15 cellular contexts compared by ENCODE assay signal in the genomic region with DNA sequence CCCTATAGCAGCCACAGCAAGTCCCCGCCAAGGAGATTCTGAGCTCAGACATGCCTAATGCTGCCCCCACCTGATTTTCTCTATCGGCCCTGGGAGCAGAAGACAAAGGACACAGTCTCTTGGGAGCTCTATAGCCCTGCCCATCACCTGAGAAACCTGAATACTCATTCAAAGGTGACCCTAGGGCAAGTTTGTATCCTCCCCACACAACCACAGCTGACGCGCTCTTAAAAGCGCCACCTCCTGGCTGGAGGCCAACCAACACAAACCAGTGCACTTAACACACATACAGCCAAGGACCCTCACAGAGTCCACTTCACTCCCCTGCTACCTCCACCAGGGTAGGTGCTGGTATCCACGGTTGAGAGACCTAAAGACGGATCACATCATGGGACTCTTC. TPM values are rescaled to one million over a fixed set of nuclear protein-coding genes. Genes with fewer than 3 reads are reported as not detected.
A peak's percentile ranks its signal among the peaks of the same experiment; 100 is the strongest.
DNase-seq lines count a peak whose midpoint lies in the region; ATAC-seq, FAIRE-seq and TF ChIP-seq lines count a peak whose summit lies in the region.
"Had no signal": no experiment of that assay in that cellular context is flagged by ENCODE, and none has a peak within 500 bp of the region (broad histone marks: within the 10 kb centered on the region; RNA-seq: fewer than 3 reads in every experiment).

No MANE protein-coding gene starts in this region.

- no peaks in the 10 kb centered on the region for H3K9me3 Mint-ChIP-seq in activated T-helper 17 cell treated with anti-CD3 and anti-CD28 coated beads, Interleukin-2, amount 50 U/mL, for 72 hours

- FAIRE-seq in GM12878 (lab: Jason Lieb, UNC) = no peak

- 0 out of 4 replicates have a peak, but pooled peaks cover 0 to 2% of the 10 kb centered on the region in 2 experiments for H3K27me3 ChIP-seq in GM12878 (replicated peaks in 1 of 2; ENCODE audit: control insufficient read depth in 2 of 2, insufficient read depth in 2 of 2, low read length in 1 of 2)
- H3K27me3 ChIP-seq in testis = no peaks in the 10 kb centered on the region
- H3K27me3 ChIP-seq in lower lobe of right lung (ENCODE audit: low read depth) = peaks cover 18% of the 10 kb centered on the region

- ATAC-seq in GM12878 (no peak), lower lobe of right lung (no peak)
- no peak for ATAC-seq in activated T-helper 17 cell treated with anti-CD3 and anti-CD28 coated beads, Interleukin-2, amount 50 U/mL, for 72 hours (replicated peaks)
- ATAC-seq: gastroesophageal sphincter had no signal

- no TSS peak for BruUV-seq in GM12878 (replicated peaks; lab: Mats Ljungman, UMichigan)

- H3K4me2 ChIP-seq in GM12878 (ENCODE audit: control insufficient read depth, insufficient read depth) = no peak overlapping the region

- H3K36me3 ChIP-seq in GM12878 (ENCODE audit: control insufficient read depth in 2 of 2, insufficient read depth in 2 of 2, low read length in 1 of 2) = no peaks in the 10 kb centered on the region
- no peaks in the 10 kb centered on the region for H3K36me3 ChIP-seq in testis (ENCODE audit: low read depth, missing control alignments)
- no peaks in the 10 kb centered on the region for H3K36me3 ChIP-seq in lower lobe of right lung
- H3K36me3 ChIP-seq: gastroesophageal sphincter, left ventricle myocardium inferior had no signal

- no peak overlapping the region for H3K4me3 Mint-ChIP-seq in activated T-helper 17 cell treated with anti-CD3 and anti-CD28 coated beads, Interleukin-2, amount 50 U/mL, for 72 hours
- H3K4me3 Mint-ChIP-seq: activated T-cell treated with anti-CD3 and anti-CD28 coated beads, Interleukin-2, amount 50 U/mL, for 24 hours; nephron had no signal

- RAD21 ChIA-PET in GM12878 (lab: Charles Lee; ENCODE audit: unreplicated experiment) = interaction anchor here (0.9 kb wide), 1 partner anchor 21 kb away, joined by 4 read pairs; no protein-coding TSS in a partner anchor

- no peak overlapping the region for H3K27ac Mint-ChIP-seq in activated T-helper 17 cell treated with anti-CD3 and anti-CD28 coated beads, Interleukin-2, amount 50 U/mL, for 72 hours
- H3K27ac Mint-ChIP-seq: activated T-cell treated with anti-CD3 and anti-CD28 coated beads, Interleukin-2, amount 50 U/mL, for 24 hours; CD14-positive monocyte; nephron had no signal

- H2AFZ ChIP-seq in GM12878 (ENCODE audit: control insufficient read depth, low read depth, low read length) = no peak overlapping the region

- H3K4me3 ChIP-seq in GM12878 (no peak overlapping the region), testis (no peak overlapping the region), lower lobe of right lung (no peak overlapping the region)
- H3K4me3 ChIP-seq: gastroesophageal sphincter, left ventricle myocardium inferior had no signal

- intact Hi-C loops in GM12878 (cut with micrococcal nuclease; ENCODE audit: unreplicated experiment) (no loop called here), testis (cut with DNase I; ENCODE audit: low total_unique reads) (no loop called here), lower lobe of right lung (cut with DNase I) (no loop called here)

- H3K27me3 Mint-ChIP-seq in activated T-helper 17 cell treated with anti-CD3 and anti-CD28 coated beads, Interleukin-2, amount 50 U/mL, for 72 hours = peaks cover 69% of the 10 kb centered on the region

- CTCF ChIA-PET in GM12878 (lab: Yijun Ruan, JAX) = interaction anchor here (0.5 to 2.0 kb wide), 5 partner anchors 8 to 216 kb away, joined by 3 to 11 read pairs (median 5); no protein-coding TSS in a partner anchor

- in situ Hi-C loops in KBM-7 (cut with MboI; ENCODE audit: low pct_unique_long_range_greater_than_20kb, low sequenced_read_pairs) = no loop called here
- in situ Hi-C loops in GM12878 (cut with MboI) = no loop called here

- TF ChIP-seq CTCF in GM12878 (IDR thresholded peaks at IDR 0.05 in 2 of 3, conservative IDR thresholded peaks at IDR 0.05 in 1 of 3; ENCODE audit: control insufficient read depth in 2 of 3, extremely low read depth in 1 of 3, insufficient read depth in 1 of 3, low read depth in 3 of 3, low read length in 3 of 3) (peak; percentile 22 to 33 (median 23); a peak in 2 of 6 replicates), testis (IDR thresholded peaks at IDR 0.05) (no peak), lower lobe of right lung (IDR thresholded peaks at IDR 0.05) (no peak)

- no peaks in the 10 kb centered on the region for H3K36me3 Mint-ChIP-seq in activated T-helper 17 cell treated with anti-CD3 and anti-CD28 coated beads, Interleukin-2, amount 50 U/mL, for 72 hours (ENCODE audit: low read depth)
- H3K36me3 Mint-ChIP-seq: CD14-positive monocyte had no signal

- TF ChIP-seq POLR2A in GM12878 (IDR thresholded peaks at IDR 0.05; ENCODE audit: low read depth, low read length) = no peak
- no peak for TF ChIP-seq POLR2A in testis (IDR thresholded peaks at IDR 0.05)

- H3K4me1 ChIP-seq in GM12878 (ENCODE audit: control insufficient read depth, insufficient read depth, low read length) (no peaks in the 10 kb centered on the region), testis (no peaks in the 10 kb centered on the region), lower lobe of right lung (no peaks in the 10 kb centered on the region)
- H3K4me1 ChIP-seq: gastroesophageal sphincter, left ventricle myocardium inferior had no signal

- POLR2A ChIA-PET in GM12878 (lab: Charles Lee) = no interaction called here

- no peaks in the 10 kb centered on the region for H4K20me1 ChIP-seq in GM12878 (ENCODE audit: control insufficient read depth, insufficient read depth)

- peak; percentile 9 for DNase-seq in stimulated activated CD4-positive, alpha-beta T cell treated with anti-CD3 and anti-CD28 coated beads, Interleukin-15, amount 100 ng/mL, for 24 hours
- no peak for DNase-seq in stimulated activated CD4-positive, alpha-beta T cell treated with anti-CD3 and anti-CD28 coated beads, Interleukin-12 subunit alpha, Interleukin-12 subunit beta, amount 100 ng/mL, for 4 hours
- DNase-seq in KBM-7 = peak; percentile 12
- DNase-seq in GM12878 (ENCODE audit: low read depth, low spot score) = no peak
- peak; percentile 22 for DNase-seq in testis
- no peak for DNase-seq in dermis blood vessel endothelial cell
- DNase-seq in lower lobe of right lung = no peak
- DNase-seq: activated T-cell treated with anti-CD3 and anti-CD28 coated beads, Interleukin-2, amount 50 U/mL, for 24 hours; left ventricle myocardium inferior; NCI-H1048 had no signal

- WGBS in GM12878 (ENCODE audit: insufficient coverage, insufficient replicate concordance, low lambda C conversion rate, missing lambda C conversion rate) = 43% methylated on average over 7 of the region's 7 CpGs
- WGBS in testis, 2 donors = 52 to 68% methylated on average over 6 to 7 of the region's 7 CpGs

- H3K4me1 Mint-ChIP-seq in activated T-helper 17 cell treated with anti-CD3 and anti-CD28 coated beads, Interleukin-2, amount 50 U/mL, for 72 hours = no peaks in the 10 kb centered on the region
- H3K4me1 Mint-ChIP-seq: CD14-positive monocyte, nephron had no signal

- TF ChIP-seq RAD21 in GM12878 (IDR thresholded peaks at IDR 0.05; ENCODE audit: insufficient read depth, low read depth, low read length) = no peak

- no peaks in the 10 kb centered on the region for H3K9me3 ChIP-seq in GM12878 (replicated peaks; ENCODE audit: control insufficient read depth, insufficient read depth, low read length)
- H3K9me3 ChIP-seq in testis = no peaks in the 10 kb centered on the region
- no peaks in the 10 kb centered on the region for H3K9me3 ChIP-seq in lower lobe of right lung

- H3K79me2 ChIP-seq in GM12878 (ENCODE audit: control insufficient read depth, insufficient read depth, low read length) = no peaks in the 10 kb centered on the region

- SMC1A ChIA-PET in GM12878 (lab: Charles Lee; ENCODE audit: uncharacterized antibody, unreplicated experiment) = interaction anchor here (1.0 kb wide), 1 partner anchor 216 kb away, joined by 3 read pairs; no protein-coding TSS in a partner anchor

- no peak overlapping the region for H3K9ac ChIP-seq in GM12878 (ENCODE audit: control insufficient read depth, insufficient read depth, low read length)

- no peak for TF ChIP-seq EP300 in GM12878 (IDR thresholded peaks at IDR 0.05; ENCODE audit: borderline replicate concordance in 1 of 2, control insufficient read depth in 1 of 2, low read depth in 2 of 2, low read length in 2 of 2)

- H3K27ac ChIP-seq in GM12878 (ENCODE audit: control insufficient read depth, insufficient read depth) (no peak overlapping the region), testis (no peak overlapping the region), lower lobe of right lung (no peak overlapping the region)
- H3K27ac ChIP-seq: gastroesophageal sphincter, left ventricle myocardium inferior had no signal

RNA-seq across cellular contexts. Expression of a gene that starts 8.8 kb away (rescaled TPM):
- not detected in 2 replicates for total RNA-seq in GM12878 (2013; cell fraction: nucleolus; rRNA removed)
- not detected in 2 replicates for total RNA-seq in GM12878 (2014; rRNA removed)
- not detected in 2 replicates for total RNA-seq in GM12878 (2014; rRNA removed; fragmentation: Illumina TruSeq; extraction: Trizol)
- total RNA-seq in GM12878 (2021) = not detected in 2 replicates
- not detected for polyA plus RNA-seq in GM12878 (2011; ENCODE audit: low read depth)
- not detected in 2 replicates for polyA plus RNA-seq in GM12878 (2011; rRNA removed)
- polyA plus RNA-seq in GM12878 (2011; cell fraction: cytosol; rRNA removed) = not detected in 2 replicates
- not detected in 2 replicates for polyA plus RNA-seq in GM12878 (2011; cell fraction: nucleus; rRNA removed)
- not detected in 2 replicates for polyA plus RNA-seq in GM12878 (2012)
- not detected in 2 replicates for polyA plus RNA-seq in GM12878 (2014; fragmentation: Illumina TruSeq; extraction: Trizol)
- not detected for polyA plus RNA-seq in GM12878 (2014; fragmentation: Nextera tagmentation; extraction: Ambion mirVana)
- polyA plus RNA-seq in GM12878 (2014; rRNA removed) = not detected in 2 replicates
- polyA plus RNA-seq in GM12878 (2016; fragmentation: Nextera tagmentation; extraction: Ambion mirVana) = not detected
- polyA minus RNA-seq in GM12878 (2011; rRNA and poly(A)+ RNA removed) = not detected in 2 replicates
- not detected in 2 replicates for polyA minus RNA-seq in GM12878 (2011; cell fraction: cytosol; rRNA and poly(A)+ RNA removed)
- polyA minus RNA-seq in GM12878 (2011; cell fraction: nucleus; rRNA and poly(A)+ RNA removed) = not detected in 2 replicates
- under 1 TPM; 0.56 to 0.79 TPM for total RNA-seq in testis
- polyA plus RNA-seq in testis (ENCODE audit: insufficient read depth, low read depth, low replicate concordance) = 0.37 TPM
- total RNA-seq in activated T-helper 17 cell treated with anti-CD3 and anti-CD28 coated beads, Interleukin-2, amount 50 U/mL, for 72 hours = not detected
- total RNA-seq in dermis blood vessel endothelial cell = not detected in 2 replicates
- not detected for total RNA-seq in lower lobe of right lung
- total RNA-seq: gastroesophageal sphincter, left ventricle myocardium inferior, subcutaneous adipose tissue had no signal
- polyA plus RNA-seq: CD14-positive monocyte had no signal

RNA-seq across cellular contexts. Expression of a gene that starts 26.7 kb away (rescaled TPM):
- total RNA-seq in GM12878 (2013; cell fraction: nucleolus; rRNA removed) = not detected in 2 replicates
- total RNA-seq in GM12878 (2014; rRNA removed) (not detected in 2 replicates), GM12878 (2014; rRNA removed; fragmentation: Illumina TruSeq; extraction: Trizol) (not detected in 2 replicates), GM12878 (2021) (not detected in 2 replicates), testis (not detected), dermis blood vessel endothelial cell (not detected in 2 replicates), lower lobe of right lung (3.0 TPM)
- polyA plus RNA-seq in GM12878 (2011; ENCODE audit: low read depth) = not detected
- polyA plus RNA-seq in GM12878 (2011; rRNA removed) (not detected in 2 replicates), GM12878 (2014; fragmentation: Illumina TruSeq; extraction: Trizol) (not detected in 2 replicates), GM12878 (2014; fragmentation: Nextera tagmentation; extraction: Ambion mirVana) (not detected), GM12878 (2014; rRNA removed) (not detected in 2 replicates), GM12878 (2016; fragmentation: Nextera tagmentation; extraction: Ambion mirVana) (under 1 TPM in 1 of 2 experiments, not detected in 1; 0.30 TPM), testis (ENCODE audit: insufficient read depth, low read depth, low replicate concordance) (not detected)
- polyA plus RNA-seq in GM12878 (2011; cell fraction: cytosol; rRNA removed) = not detected in 2 replicates
- not detected in 2 replicates for polyA plus RNA-seq in GM12878 (2011; cell fraction: nucleus; rRNA removed)
- polyA plus RNA-seq in GM12878 (2012) = 0.18 and 0.24 TPM in 2 replicates
- polyA minus RNA-seq in GM12878 (2011; rRNA and poly(A)+ RNA removed) = not detected in 2 replicates
- polyA minus RNA-seq in GM12878 (2011; cell fraction: cytosol; rRNA and poly(A)+ RNA removed) = not detected in 2 replicates
- not detected in 2 replicates for polyA minus RNA-seq in GM12878 (2011; cell fraction: nucleus; rRNA and poly(A)+ RNA removed)
- not detected for total RNA-seq in activated T-helper 17 cell treated with anti-CD3 and anti-CD28 coated beads, Interleukin-2, amount 50 U/mL, for 72 hours
- total RNA-seq: gastroesophageal sphincter, left ventricle myocardium inferior, subcutaneous adipose tissue had no signal

RNA-seq across cellular contexts. Expression of a gene that starts 54.3 kb away (rescaled TPM):
- total RNA-seq in GM12878 (2013; cell fraction: nucleolus; rRNA removed) = 7.3 and 12.3 TPM in 2 replicates
- total RNA-seq in GM12878 (2014; rRNA removed) (15.7 and 16.3 TPM in 2 replicates), GM12878 (2014; rRNA removed; fragmentation: Illumina TruSeq; extraction: Trizol) (7.5 and 8.3 TPM in 2 replicates), GM12878 (2021) (27.1 and 27.3 TPM in 2 replicates), testis (10 to 100 TPM; 25.6 to 31.2 TPM), dermis blood vessel endothelial cell (7.3 and 8.1 TPM in 2 replicates), lower lobe of right lung (16.3 TPM)
- 4.8 TPM for polyA plus RNA-seq in GM12878 (2011; ENCODE audit: low read depth)
- polyA plus RNA-seq in GM12878 (2011; rRNA removed) (5.4 and 11.5 TPM in 2 replicates), GM12878 (2014; fragmentation: Illumina TruSeq; extraction: Trizol) (1.1 and 8.3 TPM in 2 replicates), GM12878 (2014; fragmentation: Nextera tagmentation; extraction: Ambion mirVana) (under 1 TPM; 0.27 to 0.95 TPM), GM12878 (2014; rRNA removed) (21.5 and 22.9 TPM in 2 replicates), GM12878 (2016; fragmentation: Nextera tagmentation; extraction: Ambion mirVana) (1 to 10 TPM; 1.7 to 9.1 TPM), testis (ENCODE audit: insufficient read depth, low read depth, low replicate concordance) (32.5 TPM)
- 12.2 and 14.1 TPM in 2 replicates for polyA plus RNA-seq in GM12878 (2011; cell fraction: cytosol; rRNA removed)
- polyA plus RNA-seq in GM12878 (2011; cell fraction: nucleus; rRNA removed) = 31.5 and 42.1 TPM in 2 replicates
- polyA plus RNA-seq in GM12878 (2012) = 15.4 and 15.8 TPM in 2 replicates
- 4.5 and 9.0 TPM in 2 replicates for polyA minus RNA-seq in GM12878 (2011; rRNA and poly(A)+ RNA removed)
- polyA minus RNA-seq in GM12878 (2011; cell fraction: cytosol; rRNA and poly(A)+ RNA removed) = 5.1 and 5.2 TPM in 2 replicates
- polyA minus RNA-seq in GM12878 (2011; cell fraction: nucleus; rRNA and poly(A)+ RNA removed) = 9.6 and 19.8 TPM in 2 replicates
- total RNA-seq in activated T-helper 17 cell treated with anti-CD3 and anti-CD28 coated beads, Interleukin-2, amount 50 U/mL, for 72 hours = 10 to 100 TPM; 24.3 to 27.6 TPM

Comparison
In these comparisons a context has a peak if more than half of its experiments do, and no peak if none do; other contexts are left out.
1. DNase-seq: peak in stimulated activated CD4-positive, alpha-beta T cell treated with anti-CD3 and anti-CD28 coated beads, Interleukin-15, amount 100 ng/mL, for 24 hours (single experiment), KBM-7 (single experiment) and testis (single experiment); none in stimulated activated CD4-positive, alpha-beta T cell treated with anti-CD3 and anti-CD28 coated beads, Interleukin-12 subunit alpha, Interleukin-12 subunit beta, amount 100 ng/mL, for 4 hours (single experiment), GM12878 (single experiment), dermis blood vessel endothelial cell (single experiment) and lower lobe of right lung (single experiment).
2. CTCF ChIP-seq: peak in GM12878 (3 of 3); none in testis (0 of 3) and lower lobe of right lung (single experiment).